ENCODE assay signal across 9 cellular contexts in genomic region chr2:219446101-219446504, GRCh38. TPM values are rescaled to one million over a fixed set of nuclear protein-coding genes. Genes with fewer than 3 reads are reported as not detected.
DNase-seq lines count a peak whose midpoint lies in the region; ATAC-seq and TF ChIP-seq lines count a peak whose summit lies in the region.
"Had no signal": no experiment of that assay in that cellular context is flagged by ENCODE, and none has a peak within 500 bp of the region (broad histone marks: within the 10 kb centered on the region; RNA-seq: fewer than 3 reads in every experiment).

No MANE protein-coding gene starts in this region.

- POLR2A ChIA-PET in PC-9 (lab: Charles Lee; ENCODE audit: unreplicated experiment), result interaction anchor here (0.6 kb wide), 1 partner anchor 52 kb away, joined by 8 read pairs; no protein-coding TSS in a partner anchor

- H3K27ac ChIP-seq in dorsolateral prefrontal cortex (peak overlapping the region in 32 of 59 donors; percentile 2 to 92 (median 61)), PC-9 (no peak overlapping the region)

- H3K36me3 Mint-ChIP-seq in nephron (ENCODE audit: low read depth), result peaks cover 4% of the 10 kb centered on the region

- ATAC-seq in GM18511 (IDR thresholded peaks at IDR 0.05; ENCODE audit: unreplicated experiment), result no peak

- no peak overlapping the region for H2AFZ ChIP-seq in PC-9

- no peaks in the 10 kb centered on the region for H3K79me2 ChIP-seq in PC-9 (ENCODE audit: low read depth)

- no peaks in the 10 kb centered on the region for H3K36me3 ChIP-seq in PC-9 (ENCODE audit: low read depth)

- intact Hi-C loops in dorsolateral prefrontal cortex (cut with DNase I) (no loop called here), PC-9 (cut with micrococcal nuclease; ENCODE audit: unreplicated experiment) (no loop called here)

- H3K9me3 ChIP-seq in PC-9 (ENCODE audit: insufficient read depth, low read depth), result no peaks in the 10 kb centered on the region

- BruUV-seq in PC-9 (replicated peaks; lab: Mats Ljungman, UMichigan), result no TSS peak

- no peak overlapping the region for H3K4me2 ChIP-seq in PC-9

- peaks cover 5% of the 10 kb centered on the region for H3K4me1 ChIP-seq in PC-9 (replicated peaks; ENCODE audit: insufficient read depth)

- peaks cover 63% of the 10 kb centered on the region for H3K4me1 Mint-ChIP-seq in nephron

- H3F3A ChIP-seq in PC-9 (ENCODE audit: insufficient read depth, low read depth), result peaks cover 10% of the 10 kb centered on the region; the same call in 1 of the 2 replicates

- no peaks in the 10 kb centered on the region for H3K9me3 Mint-ChIP-seq in nephron
- H3K9me3 Mint-ChIP-seq: activated CD4-positive, alpha-beta T cell treated with anti-CD3 and anti-CD28 coated beads, Interleukin-2, amount 10 ng/mL, durations not matched to agents 7 days and 5 days had no signal

- no peaks in the 10 kb centered on the region for H4K20me1 ChIP-seq in PC-9 (ENCODE audit: insufficient read depth)

- H3K4me3 Mint-ChIP-seq in nephron, result peak overlapping the region; percentile 64 to 81 (median 79)
- H3K4me3 Mint-ChIP-seq: activated CD4-positive, alpha-beta T cell treated with anti-CD3 and anti-CD28 coated beads, Interleukin-2, amount 10 ng/mL, durations not matched to agents 7 days and 5 days had no signal

- H3K27me3 Mint-ChIP-seq in nephron (ENCODE audit: low read depth), result peaks cover 21% of the 10 kb centered on the region

- no peaks in the 10 kb centered on the region for H3K9me2 ChIP-seq in PC-9 (ENCODE audit: insufficient read depth)

- H3K27me3 ChIP-seq in dorsolateral prefrontal cortex (peaks cover 0 to 23% (median 0%) of the 10 kb centered on the region in 45 donors), PC-9 (ENCODE audit: insufficient read depth, low read depth) (no peaks in the 10 kb centered on the region)

- CTCF ChIA-PET in PC-9 (lab: Charles Lee), result interaction anchor here (0.6 to 1.7 kb wide), 3 partner anchors 17 to 84 kb away, joined by 4 to 11 read pairs (median 8); a partner anchor contains a TSS

- DNase-seq in COLO668 (lab: John Stamatoyannopoulos, UW; ENCODE audit: unreplicated experiment) (peak; percentile 37), NCI-H2196 (lab: John Stamatoyannopoulos, UW; ENCODE audit: unreplicated experiment) (peak; percentile 48), dorsolateral prefrontal cortex (peak in 5 of 10 donors; percentile 47 to 75 (median 71)), PC-9 (no peak)
- no peak for DNase-seq in stimulated activated naive CD4-positive, alpha-beta T cell (lab: John Stamatoyannopoulos, UW)
- DNase-seq in effector CD8-positive, alpha-beta T cell (lab: John Stamatoyannopoulos, UW), result no peak
- DNase-seq: activated CD4-positive, alpha-beta T cell treated with anti-CD3 and anti-CD28 coated beads, Interleukin-2, amount 10 ng/mL, durations not matched to agents 7 days and 5 days had no signal

- TF ChIP-seq CTCF in dorsolateral prefrontal cortex (IDR thresholded peaks at IDR 0.05 in 54 of 56, conservative IDR thresholded peaks at IDR 0.05 in 2 of 56; ENCODE audit: low read depth in 1 of 56, partially characterized antibody in 56 of 56) (no peak), nephron (IDR thresholded peaks at IDR 0.05; ENCODE audit: unreplicated experiment in 3 of 3) (no peak), PC-9 (conservative IDR thresholded peaks at IDR 0.05) (no peak)

- H3K4me3 ChIP-seq in dorsolateral prefrontal cortex, result peak overlapping the region in 18 of 59 donors; percentile 9 to 54 (median 42)
- H3K4me3 ChIP-seq in PC-9, result no peak overlapping the region

- H3K27ac Mint-ChIP-seq in nephron, result peak overlapping the region; percentile 41 to 74 (median 55)
- H3K27ac Mint-ChIP-seq: activated CD4-positive, alpha-beta T cell treated with anti-CD3 and anti-CD28 coated beads, Interleukin-2, amount 10 ng/mL, durations not matched to agents 7 days and 5 days had no signal

RNA-seq across cellular contexts. Expression of gene SPEG, which starts 11.5 kb away (rescaled TPM):
- total RNA-seq in dorsolateral prefrontal cortex (100 to 1,000 TPM in 2 of 120 experiments, 10 to 100 TPM in 118; 32.9 to 106 (median 65.5) TPM), PC-9 (2021) (46.8 and 55.8 TPM in 2 replicates)

RNA-seq across cellular contexts. Expression of gene DES, which starts 27.9 kb away (rescaled TPM):
- total RNA-seq in dorsolateral prefrontal cortex (100 to 1,000 TPM in 3 of 120 experiments, 10 to 100 TPM in 27, 1 to 10 TPM in 72, under 1 TPM in 18; 0.25 to 282 (median 3.2) TPM), PC-9 (2021) (0.60 TPM in 1 of 2 replicates, not detected in the other)
- total RNA-seq: activated CD4-positive, alpha-beta T cell treated with anti-CD3 and anti-CD28 coated beads, Interleukin-2, amount 10 ng/mL, durations not matched to agents 7 days and 5 days had no signal

RNA-seq across cellular contexts. Expression of gene GMPPA, which starts 52.6 kb away (rescaled TPM):
- total RNA-seq in dorsolateral prefrontal cortex, result 10 to 100 TPM; 13.8 to 39.8 (median 21.0) TPM
- 44.7 and 57.2 TPM in 2 replicates for total RNA-seq in PC-9 (2021)

RNA-seq across cellular contexts. Expression of gene DNPEP, which starts 58.4 kb away (rescaled TPM):
- total RNA-seq in dorsolateral prefrontal cortex (10 to 100 TPM; 22.8 to 48.2 (median 32.1) TPM), PC-9 (2021) (99.1 and 107 TPM in 2 replicates)

Comparison
In these comparisons a context has a peak if more than half of its experiments do, and no peak if none do; other contexts are left out.
1. DNase-seq: peak in COLO668 (single experiment) and NCI-H2196 (single experiment); none in stimulated activated naive CD4-positive, alpha-beta T cell (0 of 6), effector CD8-positive, alpha-beta T cell (single experiment) and PC-9 (0 of 2).